Comparison of ENCODE assay signal across 11 cellular contexts in genomic region chr14:67187210-67187609, GRCh38. TPM values are rescaled to one million over a fixed set of nuclear protein-coding genes. Genes with fewer than 3 reads are reported as not detected.
DNase-seq lines count a peak whose midpoint lies in the region; TF ChIP-seq lines count a peak whose summit lies in the region.
"Had no signal": no experiment of that assay in that cellular context is flagged by ENCODE, and none has a peak within 500 bp of the region (broad histone marks: within the 10 kb centered on the region; RNA-seq: fewer than 3 reads in every experiment).

No MANE protein-coding gene starts in this region.

- H3K9me3 ChIP-seq in NT2/D1 (ENCODE audit: insufficient read depth, low read length) (no peaks in the 10 kb centered on the region), ovary (no peaks in the 10 kb centered on the region)

- intact Hi-C loops in ovary (cut with DNase I): no loop called here

- no peak overlapping the region for H3K9ac ChIP-seq in NT2/D1 (ENCODE audit: insufficient read length, low read depth)

- H3K27me3 ChIP-seq in NT2/D1 (ENCODE audit: insufficient read depth, insufficient read length) (no peaks in the 10 kb centered on the region), ovary (no peaks in the 10 kb centered on the region)

- no peak for TF ChIP-seq EP300 in ovary (IDR thresholded peaks at IDR 0.05)

- no peak for TF ChIP-seq POLR2A in ovary (IDR thresholded peaks at IDR 0.05)

- H3K4me1 ChIP-seq in NT2/D1 (ENCODE audit: insufficient read depth, insufficient read length) (no peaks in the 10 kb centered on the region), ovary (ENCODE audit: insufficient read depth) (no peaks in the 10 kb centered on the region)

- DNase-seq in EH (ENCODE audit: low read depth) (peak; percentile 87), NT2/D1 (ENCODE audit: low read depth, low spot score) (peak; percentile 23), epithelial cell of proximal tubule (ENCODE audit: low read depth) (peak; percentile 69), non-pigmented ciliary epithelial cell (ENCODE audit: low read depth) (peak; percentile 52), DMS79 treated with DMSO at 0.1 percent for 48 hours (lab: John Stamatoyannopoulos, UW) (no peak), ovary (no peak)
- no peak for DNase-seq in stimulated activated CD4-positive, alpha-beta T cell treated with anti-CD3 and anti-CD28 coated beads, Interleukin-4, amount 100 ng/mL, for 1 hour
- no peak for DNase-seq in effector CD4-positive, alpha-beta T cell
- DNase-seq: activated CD8-positive, alpha-beta memory T cell treated with anti-CD3 and anti-CD28 coated beads, Interleukin-2, amount 10 ng/mL, durations not matched to agents 7 days and 5 days; NCI-H1105 treated with DMSO at 0.1 percent for 48 hours had no signal

- TF ChIP-seq CTCF in epithelial cell of proximal tubule (conservative IDR thresholded peaks at IDR 0.05; ENCODE audit: low read depth, low read length) (no peak), ovary (IDR thresholded peaks at IDR 0.05) (no peak)

- H3K36me3 ChIP-seq in NT2/D1 (ENCODE audit: insufficient read depth, insufficient read length, low read length) (no peaks in the 10 kb centered on the region), ovary (no peaks in the 10 kb centered on the region)

- no peak overlapping the region for H3K27ac ChIP-seq in ovary

- H3K4me3 ChIP-seq in NT2/D1 (ENCODE audit: insufficient read length, low read depth) (no peak overlapping the region), epithelial cell of proximal tubule (ENCODE audit: low read depth, low read length) (no peak overlapping the region), ovary (no peak overlapping the region)

RNA-seq across cellular contexts. Expression of gene GARIN2, which starts 2.0 kb away (rescaled TPM):
- total RNA-seq in epithelial cell of proximal tubule: not detected in 2 replicates
- under 1 TPM in 3 of 7 donors, not detected in 4; 0.25 to 0.40 (median 0.31) TPM for total RNA-seq in ovary
- under 1 TPM in 1 of 2 donors, not detected in 1; 0.67 TPM for polyA plus RNA-seq in ovary
- total RNA-seq: activated CD8-positive, alpha-beta memory T cell treated with anti-CD3 and anti-CD28 coated beads, Interleukin-2, amount 10 ng/mL, durations not matched to agents 7 days and 5 days; subcutaneous adipose tissue had no signal

RNA-seq across cellular contexts. Expression of gene PALS1, which starts 54.0 kb away (rescaled TPM):
- total RNA-seq in epithelial cell of proximal tubule (22.9 and 26.4 TPM in 2 replicates), ovary (10 to 100 TPM; 10.3 to 15.7 (median 14.0) TPM)
- 10 to 100 TPM in 1 of 2 donors, 1 to 10 TPM in 1; 4.9 to 10.4 TPM for polyA plus RNA-seq in ovary

Comparison
In these comparisons a context has a peak if more than half of its experiments do, and no peak if none do; other contexts are left out.
1. DNase-seq: peak in EH (single experiment), NT2/D1 (single experiment), epithelial cell of proximal tubule (single experiment) and non-pigmented ciliary epithelial cell (single experiment); none in DMS79 treated with DMSO at 0.1 percent for 48 hours (single experiment), stimulated activated CD4-positive, alpha-beta T cell treated with anti-CD3 and anti-CD28 coated beads, Interleukin-4, amount 100 ng/mL, for 1 hour (single experiment), ovary (0 of 5) and effector CD4-positive, alpha-beta T cell (single experiment).